1 cellular context compared by ENCODE assay signal in the genomic region with DNA sequence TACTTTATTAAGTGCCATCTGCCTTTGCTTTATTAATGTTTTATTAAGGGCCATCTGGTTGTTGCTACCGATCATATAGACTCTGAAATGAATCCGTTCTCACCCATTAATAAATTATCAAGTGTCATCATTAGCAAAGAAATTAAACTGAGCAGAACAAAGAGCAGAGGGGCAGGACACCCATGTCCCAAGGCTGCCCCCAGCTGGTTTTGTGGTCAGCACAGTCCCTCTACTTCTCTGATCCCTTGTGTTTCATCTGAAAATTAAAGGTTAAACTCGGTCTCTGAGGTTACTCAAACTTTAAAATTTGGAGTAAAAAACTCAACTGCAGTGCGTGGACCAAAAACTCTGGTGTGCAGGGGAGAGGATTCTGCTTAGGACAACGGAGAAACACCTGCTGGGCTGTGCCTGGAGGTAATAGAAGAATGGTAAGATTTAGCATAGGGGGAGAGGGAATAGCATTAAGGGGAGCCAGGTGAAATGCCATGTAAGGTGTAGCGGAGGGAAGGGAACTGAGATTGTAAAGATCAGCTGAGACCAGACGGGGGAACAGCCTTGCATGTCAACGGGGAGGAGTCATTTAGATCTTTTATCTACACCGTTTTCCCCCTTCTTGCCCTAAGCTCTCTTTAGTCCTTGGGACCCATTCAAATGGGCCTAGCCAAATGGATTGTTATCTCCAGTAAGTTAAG.
TF ChIP-seq lines count a peak whose summit lies in the region.

No MANE protein-coding gene starts in this region.

TF ChIP-seq in IMR-90, 13 proteins besides CTCF, POLR2A, EP300 and RAD21:
- TF ChIP-seq SMC3 (IDR thresholded peaks at IDR 0.05; ENCODE audit: low read depth, low read length) (0 out of 2 replicates have a peak, but pooled peaks have one; percentile 3), NFE2L2 (IDR thresholded peaks at IDR 0.05; ENCODE audit: low read depth, low read length) (no peak)
